1 cellular context compared by ENCODE assay signal in the genomic region with DNA sequence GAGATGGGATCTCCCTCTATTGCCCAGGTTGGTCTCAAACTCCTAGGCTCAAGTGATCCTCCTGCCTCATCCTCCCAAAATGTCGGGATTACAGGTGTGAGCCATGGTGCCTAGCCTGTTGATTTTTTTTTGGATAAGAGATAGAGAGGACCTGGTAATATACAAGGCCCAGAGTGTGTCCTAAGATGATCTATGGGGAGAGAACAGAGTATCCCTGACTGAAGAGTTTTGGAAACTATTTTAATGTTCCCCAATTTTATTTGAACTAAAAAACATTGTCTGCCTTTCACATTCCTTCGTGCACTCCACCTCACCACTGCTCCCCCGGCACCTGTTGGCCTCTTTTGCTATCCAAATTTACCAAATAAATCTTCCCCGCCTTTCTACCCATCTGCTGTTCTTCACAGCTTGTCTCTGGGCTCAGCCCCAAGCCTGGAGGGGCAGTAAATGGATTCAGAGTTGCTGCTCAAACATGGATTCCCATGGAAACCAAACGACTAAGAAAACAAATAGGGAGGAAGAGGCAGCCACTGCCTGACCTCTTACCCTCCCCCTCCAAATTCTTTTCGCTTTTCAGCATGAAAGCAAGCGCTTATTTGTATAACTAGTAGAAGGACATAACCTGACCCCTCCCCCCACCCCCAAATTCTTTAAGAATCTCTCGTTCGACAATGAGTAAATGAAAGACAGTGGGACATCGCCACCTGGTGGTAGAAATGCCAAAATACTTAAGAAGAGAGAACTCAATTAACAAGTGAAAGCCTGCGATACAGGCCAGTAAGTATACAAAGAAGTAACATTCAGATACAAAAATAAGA.
TF ChIP-seq lines count a peak whose summit lies in the region.

No MANE protein-coding gene starts in this region.

TF ChIP-seq in HCT116, 20 proteins besides CTCF, POLR2A, EP300 and RAD21:
- TF ChIP-seq, protein P1, sequence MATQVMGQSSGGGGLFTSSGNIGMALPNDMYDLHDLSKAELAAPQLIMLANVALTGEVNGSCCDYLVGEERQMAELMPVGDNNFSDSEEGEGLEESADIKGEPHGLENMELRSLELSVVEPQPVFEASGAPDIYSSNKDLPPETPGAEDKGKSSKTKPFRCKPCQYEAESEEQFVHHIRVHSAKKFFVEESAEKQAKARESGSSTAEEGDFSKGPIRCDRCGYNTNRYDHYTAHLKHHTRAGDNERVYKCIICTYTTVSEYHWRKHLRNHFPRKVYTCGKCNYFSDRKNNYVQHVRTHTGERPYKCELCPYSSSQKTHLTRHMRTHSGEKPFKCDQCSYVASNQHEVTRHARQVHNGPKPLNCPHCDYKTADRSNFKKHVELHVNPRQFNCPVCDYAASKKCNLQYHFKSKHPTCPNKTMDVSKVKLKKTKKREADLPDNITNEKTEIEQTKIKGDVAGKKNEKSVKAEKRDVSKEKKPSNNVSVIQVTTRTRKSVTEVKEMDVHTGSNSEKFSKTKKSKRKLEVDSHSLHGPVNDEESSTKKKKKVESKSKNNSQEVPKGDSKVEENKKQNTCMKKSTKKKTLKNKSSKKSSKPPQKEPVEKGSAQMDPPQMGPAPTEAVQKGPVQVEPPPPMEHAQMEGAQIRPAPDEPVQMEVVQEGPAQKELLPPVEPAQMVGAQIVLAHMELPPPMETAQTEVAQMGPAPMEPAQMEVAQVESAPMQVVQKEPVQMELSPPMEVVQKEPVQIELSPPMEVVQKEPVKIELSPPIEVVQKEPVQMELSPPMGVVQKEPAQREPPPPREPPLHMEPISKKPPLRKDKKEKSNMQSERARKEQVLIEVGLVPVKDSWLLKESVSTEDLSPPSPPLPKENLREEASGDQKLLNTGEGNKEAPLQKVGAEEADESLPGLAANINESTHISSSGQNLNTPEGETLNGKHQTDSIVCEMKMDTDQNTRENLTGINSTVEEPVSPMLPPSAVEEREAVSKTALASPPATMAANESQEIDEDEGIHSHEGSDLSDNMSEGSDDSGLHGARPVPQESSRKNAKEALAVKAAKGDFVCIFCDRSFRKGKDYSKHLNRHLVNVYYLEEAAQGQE (IDR thresholded peaks at IDR 0.05; ENCODE audit: low read depth): no peak
